In genomic region chr19:41877916-41878905, GRCh38 we compare ENCODE assay signal across 1 cellular context.
TF ChIP-seq lines count a peak whose summit lies in the region.

No MANE protein-coding gene starts in this region.

TF ChIP-seq in GM12878, 131 proteins besides CTCF, POLR2A, EP300 and RAD21:
- no peak for TF ChIP-seq CBX3 (IDR thresholded peaks at IDR 0.05; ENCODE audit: borderline replicate concordance, low read depth)
- no peak for TF ChIP-seq MYB (IDR thresholded peaks at IDR 0.05; ENCODE audit: borderline replicate concordance, low read depth, low read length)
- TF ChIP-seq NR2F1 (conservative IDR thresholded peaks at IDR 0.05) = peak; percentile 96
- 0 out of 2 replicates have a peak, but pooled peaks have one; percentile 11 for TF ChIP-seq WRNIP1 (IDR thresholded peaks at IDR 0.05; ENCODE audit: borderline replicate concordance, low read depth, low read length)
- TF ChIP-seq CREB1 (IDR thresholded peaks at IDR 0.05; ENCODE audit: low read depth) = 0 out of 2 replicates have a peak, but pooled peaks have one; percentile 6
- TF ChIP-seq POLR2AphosphoS5 (IDR thresholded peaks at IDR 0.05; ENCODE audit: low read length) = peak; percentile 90
- peak; percentile 40 for TF ChIP-seq SMAD1 (IDR thresholded peaks at IDR 0.05; ENCODE audit: low read depth, partially characterized antibody)
- peak; percentile 10; the same call in 1 of the 2 replicates for TF ChIP-seq RFX5 (IDR thresholded peaks at IDR 0.05; ENCODE audit: low read depth, low read length)
- peak; percentile 41; the same call in 1 of the 2 replicates for TF ChIP-seq MAX (IDR thresholded peaks at IDR 0.05; ENCODE audit: low read depth, low read length)
- peak; percentile 65; the same call in 1 of the 3 replicates for TF ChIP-seq POU2F2 (IDR thresholded peaks at IDR 0.05; ENCODE audit: borderline replicate concordance, low read depth, low read length)
- peak; percentile 79 for TF ChIP-seq SMARCA5 (IDR thresholded peaks at IDR 0.05)
- TF ChIP-seq TAF1 (IDR thresholded peaks at IDR 0.05; ENCODE audit: borderline replicate concordance, low read depth, low read length) = peak; percentile 74; the same call in 1 of the 2 replicates
- no peak for TF ChIP-seq ESRRA (IDR thresholded peaks at IDR 0.05; ENCODE audit: low read length)
- TF ChIP-seq PBX3 (IDR thresholded peaks at IDR 0.05; ENCODE audit: insufficient replicate concordance, low read depth, low read length) = peak; percentile 62
- 0 out of 2 replicates have a peak, but pooled peaks have one; percentile 38 for TF ChIP-seq CHD1 (IDR thresholded peaks at IDR 0.05; ENCODE audit: low read depth, low read length)
- peak; percentile 18 for TF ChIP-seq PML (IDR thresholded peaks at IDR 0.05; ENCODE audit: low read length)
- TF ChIP-seq RCOR1 (conservative IDR thresholded peaks at IDR 0.05; ENCODE audit: low read depth, low read length) = 0 out of 2 replicates have a peak, but pooled peaks have one; percentile 19
- TF ChIP-seq HCFC1 (IDR thresholded peaks at IDR 0.05; ENCODE audit: low read length) = no peak; the same call in 1 of the 2 replicates
- 0 out of 2 replicates have a peak, but pooled peaks have one; percentile 50 for TF ChIP-seq HDGF (IDR thresholded peaks at IDR 0.05)
- peak; percentile 92 for TF ChIP-seq SMAD5 (IDR thresholded peaks at IDR 0.05; ENCODE audit: low read depth)
- TF ChIP-seq IKZF1 (conservative IDR thresholded peaks at IDR 0.05) = 0 out of 2 replicates have a peak, but pooled peaks have one; percentile 2
- TF ChIP-seq RELA (IDR thresholded peaks at IDR 0.05; ENCODE audit: borderline replicate concordance, partially characterized antibody) = peak; percentile 80
- no peak for TF ChIP-seq SKIL (IDR thresholded peaks at IDR 0.05; ENCODE audit: low read depth, poor library complexity, severe bottlenecking)
- peak; percentile 89 for TF ChIP-seq PKNOX1 (IDR thresholded peaks at IDR 0.05)
- TF ChIP-seq NR2C1 (IDR thresholded peaks at IDR 0.05) = peak; percentile 64
